ENCODE assay signal across 38 cellular contexts in genomic region chr3:187114511-187114910, GRCh38.
"Had no signal": no experiment of that assay in that cellular context is flagged by ENCODE, and none has a peak within 500 bp of the region (broad histone marks: within the 10 kb centered on the region; RNA-seq: fewer than 3 reads in every experiment).

No MANE protein-coding gene starts in this region.

- H3K27ac Mint-ChIP-seq: activated CD4-positive, alpha-beta memory T cell treated with anti-CD3 and anti-CD28 coated beads for 36 hours; activated CD4-positive, alpha-beta T cell treated with anti-CD3 and anti-CD28 coated beads, Interleukin-2, amount 10 ng/mL, durations not matched to agents 24 days and 14 days; activated CD8-positive, alpha-beta T cell treated with anti-CD3 and anti-CD28 coated beads for 36 hours; activated naive CD4-positive, alpha-beta T cell treated with anti-CD3 and anti-CD28 coated beads, Interleukin-2, amount 10 ng/mL, durations not matched to agents 7 days and 5 days; activated naive CD4-positive, alpha-beta T cell treated with anti-CD3 and anti-CD28 coated beads, Interleukin-2, amount 50 U/mL, for 24 hours; activated naive CD8-positive, alpha-beta T cell; activated naive CD8-positive, alpha-beta T cell treated with anti-CD3 and anti-CD28 coated beads, Interleukin-2, amount 10 ng/mL, durations not matched to agents 7 days and 5 days; activated naive CD8-positive, alpha-beta T cell treated with anti-CD3 and anti-CD28 coated beads, Interleukin-2, amount 50 U/mL, for 24 hours; activated T-cell treated with anti-CD3 and anti-CD28 coated beads, Interleukin-2, amount 50 U/mL, for 72 hours; activated T-helper 1 cell treated with anti-CD3 and anti-CD28 coated beads, Interleukin-12 subunit alpha, Interleukin-12 subunit beta, Interleukin-2, Interleukin-4 antibody, amounts not matched to agents 30 ng/mL and 10 ng/mL and 1 ng/mL, durations not matched to agents 14 hours and 24 hours and 36 hours; activated T-helper 2 cell treated with anti-CD3 and anti-CD28 coated beads, Interferon-gamma antibody, Interleukin-2, Interleukin-4, amounts not matched to agents 10 μg/mL and 5 μg/mL and 100 μg/mL, durations not matched to agents 14 hours and 24 hours and 36 hours; brain; T-helper 1 cell treated with Interleukin-12 subunit alpha and Interleukin-12 subunit beta and Interleukin-4 antibody, amounts not matched to agents 30 μg/mL and 1 μg/mL, for 36 hours; T-helper 2 cell treated with Interferon-gamma antibody and Interleukin-4, amounts not matched to agents 5 μg/mL and 100 μg/mL, for 36 hours had no signal

- H3K36me3 Mint-ChIP-seq: activated CD4-positive, alpha-beta memory T cell treated with anti-CD3 and anti-CD28 coated beads for 36 hours; activated naive CD4-positive, alpha-beta T cell treated with anti-CD3 and anti-CD28 coated beads, Interleukin-2, amount 10 ng/mL, durations not matched to agents 7 days and 5 days; activated naive CD4-positive, alpha-beta T cell treated with anti-CD3 and anti-CD28 coated beads, Interleukin-2, amount 50 U/mL, for 24 hours; activated naive CD8-positive, alpha-beta T cell; brain had no signal

- H3K27me3 ChIP-seq: ascending aorta, cardiac muscle cell had no signal

- H3K4me1 Mint-ChIP-seq: brain had no signal

- H3K4me3 Mint-ChIP-seq: activated B cell treated with CpG ODN at 0.5 μM for 24 hours; activated CD4-positive, alpha-beta memory T cell treated with anti-CD3 and anti-CD28 coated beads for 36 hours; activated CD4-positive, alpha-beta T cell treated with anti-CD3 and anti-CD28 coated beads, Interleukin-2, amount 10 ng/mL, durations not matched to agents 24 days and 14 days; activated CD8-positive, alpha-beta T cell treated with anti-CD3 and anti-CD28 coated beads for 36 hours; activated naive CD4-positive, alpha-beta T cell treated with anti-CD3 and anti-CD28 coated beads, Interleukin-2, amount 10 ng/mL, durations not matched to agents 7 days and 5 days; activated naive CD4-positive, alpha-beta T cell treated with anti-CD3 and anti-CD28 coated beads, Interleukin-2, amount 50 U/mL, for 24 hours; activated naive CD8-positive, alpha-beta T cell; activated naive CD8-positive, alpha-beta T cell treated with anti-CD3 and anti-CD28 coated beads, Interleukin-2, amount 10 ng/mL, durations not matched to agents 7 days and 5 days; activated naive CD8-positive, alpha-beta T cell treated with anti-CD3 and anti-CD28 coated beads, Interleukin-2, amount 50 U/mL, for 24 hours; activated T-cell treated with anti-CD3 and anti-CD28 coated beads, Interleukin-2, amount 50 U/mL, for 4 hours; activated T-cell treated with anti-CD3 and anti-CD28 coated beads, Interleukin-2, amount 50 U/mL, for 72 hours; activated T-helper 1 cell treated with anti-CD3 and anti-CD28 coated beads, Interleukin-12 subunit alpha, Interleukin-12 subunit beta, Interleukin-2, Interleukin-4 antibody, amounts not matched to agents 30 ng/mL and 10 ng/mL and 1 ng/mL, durations not matched to agents 14 hours and 24 hours and 36 hours; brain; central memory CD8-positive, alpha-beta T cell; T-helper 1 cell treated with Interleukin-12 subunit alpha and Interleukin-12 subunit beta and Interleukin-4 antibody, amounts not matched to agents 30 μg/mL and 1 μg/mL, for 36 hours; T-helper 2 cell treated with Interferon-gamma antibody and Interleukin-4, amounts not matched to agents 5 μg/mL and 100 μg/mL, for 36 hours had no signal

- H3K4me3 ChIP-seq: ascending aorta, cardiac muscle cell had no signal

- H3K9me3 ChIP-seq: ascending aorta had no signal

- H3K27ac ChIP-seq: ascending aorta, cardiac muscle cell, VCaP had no signal

- H3K36me3 ChIP-seq: ascending aorta, cardiac muscle cell had no signal

- FAIRE-seq: bronchial epithelial cell, TTC549 had no signal

- DNase-seq: activated B cell treated with CpG ODN at 0.5 μM for 24 hours; activated CD4-positive, alpha-beta memory T cell treated with anti-CD3 and anti-CD28 coated beads for 36 hours; activated CD4-positive, alpha-beta T cell treated with anti-CD3 and anti-CD28 coated beads for 4 hours; activated CD4-positive, alpha-beta T cell treated with anti-CD3 and anti-CD28 coated beads, Interleukin-2, amount 10 ng/mL, durations not matched to agents 24 days and 14 days; activated CD4-positive, alpha-beta T cell treated with anti-CD3 and anti-CD28 coated beads, Interleukin-2, amount 50 U/mL, for 1 hour; activated CD4-positive, alpha-beta T cell treated with anti-CD3 and anti-CD28 coated beads, Interleukin-2, amount 50 U/mL, for 4 hours; activated CD4-positive, CD25-positive, alpha-beta regulatory T cell treated with anti-CD3 and anti-CD28 coated beads, Interleukin-2, amount 50 U/mL, for 72 hours; activated CD8-positive, alpha-beta memory T cell treated with anti-CD3 and anti-CD28 coated beads, Interleukin-2, amount 50 U/mL, for 4 hours; activated CD8-positive, alpha-beta T cell treated with anti-CD3 and anti-CD28 coated beads for 36 hours; activated effector memory CD4-positive, alpha-beta T cell treated with Interleukin-2 at 50 U/mL for 16 hours; activated gamma-delta T cell; activated naive CD4-positive, alpha-beta T cell treated with anti-CD3 and anti-CD28 coated beads, Interleukin-2, amount 10 ng/mL, durations not matched to agents 7 days and 5 days; activated naive CD4-positive, alpha-beta T cell treated with Interleukin-2 at 50 U/mL for 16 hours; activated naive CD8-positive, alpha-beta T cell treated with anti-CD3 and anti-CD28 coated beads, Interleukin-2, amount 10 ng/mL, durations not matched to agents 7 days and 5 days; activated naive CD8-positive, alpha-beta T cell treated with anti-CD3 and anti-CD28 coated beads, Interleukin-2, amount 50 U/mL, for 24 hours; activated T-cell treated with anti-CD3 and anti-CD28 coated beads for 4 hours; activated T-cell treated with anti-CD3 and anti-CD28 coated beads, Interleukin-2, amount 50 U/mL, for 1 hour; activated T-cell treated with anti-CD3 and anti-CD28 coated beads, Interleukin-2, amount 50 U/mL, for 4 hours; activated T-cell treated with anti-CD3 and anti-CD28 coated beads, Interleukin-2, amount 50 U/mL, for 72 hours; amygdala; anterior cingulate cortex; caudate nucleus; cerebellar nuclear complex; T-helper 2 cell; T-helper 9 cell had no signal

- ATAC-seq: activated CD8-positive, alpha-beta T cell treated with anti-CD3 and anti-CD28 coated beads for 36 hours; activated naive CD8-positive, alpha-beta T cell treated with anti-CD3 and anti-CD28 coated beads, Interleukin-2, amount 50 U/mL, for 24 hours; activated T-cell treated with anti-CD3 and anti-CD28 coated beads, Interleukin-2, amount 50 U/mL, for 4 hours; activated T-cell treated with anti-CD3 and anti-CD28 coated beads, Interleukin-2, amount 50 U/mL, for 72 hours had no signal

- H3K4me1 ChIP-seq: ascending aorta had no signal

- H3K27me3 Mint-ChIP-seq: activated B cell treated with CpG ODN at 0.5 μM for 24 hours; activated CD4-positive, alpha-beta memory T cell treated with anti-CD3 and anti-CD28 coated beads for 36 hours; activated CD4-positive, alpha-beta T cell treated with anti-CD3 and anti-CD28 coated beads, Interleukin-2, amount 10 ng/mL, durations not matched to agents 24 days and 14 days; activated CD8-positive, alpha-beta T cell treated with anti-CD3 and anti-CD28 coated beads for 36 hours; activated naive CD4-positive, alpha-beta T cell treated with anti-CD3 and anti-CD28 coated beads, Interleukin-2, amount 10 ng/mL, durations not matched to agents 7 days and 5 days; activated naive CD4-positive, alpha-beta T cell treated with anti-CD3 and anti-CD28 coated beads, Interleukin-2, amount 50 U/mL, for 24 hours; activated naive CD8-positive, alpha-beta T cell; activated naive CD8-positive, alpha-beta T cell treated with anti-CD3 and anti-CD28 coated beads, Interleukin-2, amount 10 ng/mL, durations not matched to agents 7 days and 5 days; activated naive CD8-positive, alpha-beta T cell treated with anti-CD3 and anti-CD28 coated beads, Interleukin-2, amount 50 U/mL, for 24 hours; brain; central memory CD8-positive, alpha-beta T cell had no signal

- H3K9me3 Mint-ChIP-seq: activated B cell treated with CpG ODN at 0.5 μM for 24 hours; activated CD4-positive, alpha-beta memory T cell treated with anti-CD3 and anti-CD28 coated beads for 36 hours; activated CD4-positive, alpha-beta T cell treated with anti-CD3 and anti-CD28 coated beads, Interleukin-2, amount 10 ng/mL, durations not matched to agents 24 days and 14 days; activated CD8-positive, alpha-beta T cell treated with anti-CD3 and anti-CD28 coated beads for 36 hours; activated naive CD4-positive, alpha-beta T cell treated with anti-CD3 and anti-CD28 coated beads, Interleukin-2, amount 10 ng/mL, durations not matched to agents 7 days and 5 days; activated naive CD4-positive, alpha-beta T cell treated with anti-CD3 and anti-CD28 coated beads, Interleukin-2, amount 50 U/mL, for 24 hours; activated naive CD8-positive, alpha-beta T cell treated with anti-CD3 and anti-CD28 coated beads, Interleukin-2, amount 10 ng/mL, durations not matched to agents 7 days and 5 days; activated naive CD8-positive, alpha-beta T cell treated with anti-CD3 and anti-CD28 coated beads, Interleukin-2, amount 50 U/mL, for 24 hours; activated T-cell treated with anti-CD3 and anti-CD28 coated beads, Interleukin-2, amount 50 U/mL, for 4 hours; activated T-cell treated with anti-CD3 and anti-CD28 coated beads, Interleukin-2, amount 50 U/mL, for 72 hours; activated T-helper 1 cell treated with anti-CD3 and anti-CD28 coated beads, Interleukin-12 subunit alpha, Interleukin-12 subunit beta, Interleukin-2, Interleukin-4 antibody, amounts not matched to agents 30 ng/mL and 10 ng/mL and 1 ng/mL, durations not matched to agents 14 hours and 24 hours and 36 hours; activated T-helper 2 cell treated with anti-CD3 and anti-CD28 coated beads, Interferon-gamma antibody, Interleukin-2, Interleukin-4, amounts not matched to agents 10 μg/mL and 5 μg/mL and 100 μg/mL, durations not matched to agents 14 hours and 24 hours and 36 hours; central memory CD8-positive, alpha-beta T cell; T-helper 1 cell treated with Interleukin-12 subunit alpha and Interleukin-12 subunit beta and Interleukin-4 antibody, amounts not matched to agents 30 μg/mL and 1 μg/mL, for 36 hours; T-helper 2 cell treated with Interferon-gamma antibody and Interleukin-4, amounts not matched to agents 5 μg/mL and 100 μg/mL, for 36 hours had no signal
